ENCODE assay signal across 8 cellular contexts in the genomic region with DNA sequence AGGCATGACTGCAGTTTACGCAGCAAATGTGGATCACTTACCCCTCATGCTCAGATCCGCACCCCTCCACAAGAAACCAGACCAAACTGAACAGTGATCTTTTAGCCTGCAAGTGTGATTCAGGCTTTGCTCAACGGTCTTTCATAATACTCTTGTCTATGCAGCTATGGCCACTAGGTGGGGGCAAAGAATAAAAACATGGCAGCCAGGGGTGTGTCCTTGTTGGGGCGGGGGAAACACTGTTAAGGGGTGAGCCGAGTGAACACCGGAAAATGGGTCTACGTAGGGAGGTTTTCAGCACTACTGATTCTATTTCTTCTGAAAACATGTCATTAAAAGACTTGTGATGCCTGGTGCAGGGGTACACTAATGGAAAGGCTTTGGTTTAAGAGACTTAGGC. TPM values are rescaled to one million over a fixed set of nuclear protein-coding genes. Genes with fewer than 3 reads are reported as not detected.
DNase-seq lines count a peak whose midpoint lies in the region; TF ChIP-seq lines count a peak whose summit lies in the region.

No MANE protein-coding gene starts in this region.

- no peaks in the 10 kb centered on the region for H3K9me2 ChIP-seq in GM23248 (ENCODE audit: insufficient read depth)

- H3K4me1 ChIP-seq in GM23248 (ENCODE audit: insufficient read depth): peaks cover 4% of the 10 kb centered on the region; the same call in 1 of the 2 replicates
- no peaks in the 10 kb centered on the region for H3K4me1 ChIP-seq in suprapubic skin

- no peak for TF ChIP-seq EP300 in suprapubic skin (IDR thresholded peaks at IDR 0.05)

- no peaks in the 10 kb centered on the region for H3K27me3 ChIP-seq in GM23248 (replicated peaks; ENCODE audit: insufficient read depth)
- H3K27me3 ChIP-seq in suprapubic skin: no peaks in the 10 kb centered on the region

- no peaks in the 10 kb centered on the region for H3K79me2 ChIP-seq in GM23248 (ENCODE audit: insufficient read depth)

- H4K20me1 ChIP-seq in GM23248 (ENCODE audit: insufficient read depth): no peaks in the 10 kb centered on the region

- no peak overlapping the region for H3K4me3 ChIP-seq in GM12864 (ENCODE audit: low read depth, low read length)
- H3K4me3 ChIP-seq in GM23248: no peak overlapping the region
- H3K4me3 ChIP-seq in Jurkat, Clone E6-1 (ENCODE audit: low read length): no peak overlapping the region
- no peak overlapping the region for H3K4me3 ChIP-seq in suprapubic skin

- in situ Hi-C loops in GM23248 (cut with MboI): no loop called here

- WGBS in GM23248 (ENCODE audit: low coverage in 1 of 2, low lambda C conversion rate in 2 of 2, missing lambda C conversion rate in 2 of 2), 2 experiments: 4% methylated on average over 7 of the region's 7 CpGs
- 31% methylated on average over 7 of the region's 7 CpGs for WGBS in suprapubic skin

- no peak overlapping the region for H3K27ac ChIP-seq in GM23248
- no peak overlapping the region for H3K27ac ChIP-seq in suprapubic skin

- TF ChIP-seq POLR2A in suprapubic skin (IDR thresholded peaks at IDR 0.05): no peak

- DNase-seq in GM12864 (ENCODE audit: low read depth) (peak; percentile 10), GM23248 (peak; percentile 74), OCI-M1 (lab: John Stamatoyannopoulos, UW) (peak; percentile 77), head of caudate nucleus (peak; percentile 32 to 87 (median 68)), retina (peak; percentile 63), suprapubic skin (ENCODE audit: low spot score in 2 of 2) (no peak)
- DNase-seq in Jurkat, Clone E6-1 (ENCODE audit: low read depth, low spot score): peak; percentile 72
- peak; percentile 22 for DNase-seq in activated gamma-delta T cell treated with anti-CD3 and anti-CD28 coated beads, Interleukin-2, amount 50 U/mL, for 16 hours (ENCODE audit: low read depth)

- TF ChIP-seq CTCF in GM12864 (IDR thresholded peaks at IDR 0.05; ENCODE audit: low read depth, low read length, missing control alignments) (peak; percentile 70), suprapubic skin (IDR thresholded peaks at IDR 0.05) (no peak)

- H3K9me3 ChIP-seq in GM23248 (ENCODE audit: low read depth): no peaks in the 10 kb centered on the region
- no peaks in the 10 kb centered on the region for H3K9me3 ChIP-seq in suprapubic skin

- intact Hi-C loops in head of caudate nucleus (cut with DNase I): loop anchor here (10.0 kb wide), 2 partner anchors 399 to 629 kb away; no protein-coding TSS in a partner anchor

- H3K9ac ChIP-seq in GM23248: no peak overlapping the region

- 0 out of 2 replicates have a peak, but pooled peaks cover 2% of the 10 kb centered on the region for H3F3A ChIP-seq in GM23248 (ENCODE audit: insufficient read depth)

- no peaks in the 10 kb centered on the region for H3K36me3 ChIP-seq in GM23248 (ENCODE audit: low read depth)
- no peaks in the 10 kb centered on the region for H3K36me3 ChIP-seq in suprapubic skin

- peak overlapping the region; percentile 42; the same call in 1 of the 2 replicates for H2AFZ ChIP-seq in GM23248

- H3K4me2 ChIP-seq in GM23248 (ENCODE audit: unreplicated experiment): peak overlapping the region; percentile 8

RNA-seq across cellular contexts. Expression of gene GPR151, which starts 49.8 kb away (rescaled TPM):
- total RNA-seq in GM23248 (2014; rRNA removed; shearing (Covaris generic)): not detected in 2 replicates
- polyA plus RNA-seq in GM23248 (2016; fragmentation: Nextera tagmentation; extraction: Ambion mirVana): not detected in 2 replicates
- not detected for polyA plus RNA-seq in Jurkat, Clone E6-1 (2012; ENCODE audit: insufficient read depth, insufficient read length)
- not detected for total RNA-seq in suprapubic skin

Comparison
In these comparisons a context has a peak if more than half of its experiments do, and no peak if none do; other contexts are left out.
1. DNase-seq: peak in GM12864 (single experiment), GM23248 (single experiment), Jurkat, Clone E6-1 (single experiment), OCI-M1 (single experiment), activated gamma-delta T cell treated with anti-CD3 and anti-CD28 coated beads, Interleukin-2, amount 50 U/mL, for 16 hours (single experiment), head of caudate nucleus (42 of 42) and retina (single experiment); none in suprapubic skin (0 of 2).